18 cellular contexts compared by ENCODE assay signal in the genomic region with DNA sequence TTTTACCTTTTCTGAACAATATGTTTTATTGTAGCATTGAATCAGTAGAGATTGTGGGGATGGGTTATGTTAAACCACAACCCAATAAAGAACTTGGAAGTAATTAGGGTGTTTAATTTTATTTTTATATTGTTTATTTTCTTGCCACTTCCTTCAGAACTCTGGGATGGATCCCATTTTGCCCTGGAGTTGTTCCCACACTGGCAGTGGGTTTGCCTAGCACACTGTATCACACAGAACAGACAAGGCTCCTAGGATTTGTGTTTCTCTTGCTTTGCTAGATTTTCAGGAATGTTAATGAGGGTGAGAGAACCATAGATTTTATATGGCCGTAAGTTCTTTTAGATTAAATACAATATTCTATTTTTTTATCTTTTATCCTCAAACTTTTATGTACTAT. TPM values are rescaled to one million over a fixed set of nuclear protein-coding genes. Genes with fewer than 3 reads are reported as not detected.
A peak's percentile ranks its signal among the peaks of the same experiment; 100 is the strongest.
DNase-seq lines count a peak whose midpoint lies in the region; ATAC-seq lines count a peak whose summit lies in the region.
"Had no signal": no experiment of that assay in that cellular context is flagged by ENCODE, and none has a peak within 500 bp of the region (broad histone marks: within the 10 kb centered on the region; RNA-seq: fewer than 3 reads in every experiment).

No MANE protein-coding gene starts in this region.

- H3K27ac Mint-ChIP-seq in T-helper 1 cell treated with Interleukin-12 subunit alpha and Interleukin-12 subunit beta and Interleukin-4 antibody, amounts not matched to agents 30 μg/mL and 1 μg/mL, for 36 hours = peak overlapping the region; percentile 46
- peak overlapping the region; percentile 63 for H3K27ac Mint-ChIP-seq in stimulated activated effector memory CD8-positive, alpha-beta T cell treated with anti-CD3 and anti-CD28 coated beads, Interleukin-12 subunit alpha, Interleukin-12 subunit beta, amount 100 ng/mL, for 72 hours

- DNase-seq in T-helper 1 cell (no peak), M059J (ENCODE audit: low read depth) (peak; percentile 25), left colon (no peak), NCI-H226 (no peak)
- DNase-seq in stimulated activated effector memory CD8-positive, alpha-beta T cell treated with anti-CD3 and anti-CD28 coated beads, Interleukin-12 subunit alpha, Interleukin-12 subunit beta, amount 100 ng/mL, for 72 hours (ENCODE audit: low spot score in 2 of 2) = no peak
- DNase-seq in effector CD8-positive, alpha-beta T cell (lab: John Stamatoyannopoulos, UW) = no peak
- DNase-seq: C1 segment of cervical spinal cord, DMS53, KBM-7, NCI-H1694, NCI-H2081, NCI-H2171, NCI-H524 treated with DMSO at 0.1 percent for 48 hours, NCI-H82 had no signal

- H3K9me3 Mint-ChIP-seq in T-helper 1 cell treated with Interleukin-12 subunit alpha and Interleukin-12 subunit beta and Interleukin-4 antibody, amounts not matched to agents 30 μg/mL and 1 μg/mL, for 36 hours = no peaks in the 10 kb centered on the region
- no peaks in the 10 kb centered on the region for H3K9me3 Mint-ChIP-seq in stimulated activated effector memory CD8-positive, alpha-beta T cell treated with anti-CD3 and anti-CD28 coated beads, Interleukin-12 subunit alpha, Interleukin-12 subunit beta, amount 100 ng/mL, for 72 hours

- no peaks in the 10 kb centered on the region for H3K27me3 Mint-ChIP-seq in T-helper 1 cell treated with Interleukin-12 subunit alpha and Interleukin-12 subunit beta and Interleukin-4 antibody, amounts not matched to agents 30 μg/mL and 1 μg/mL, for 36 hours (ENCODE audit: low read depth)

- H3K4me3 Mint-ChIP-seq in T-helper 1 cell treated with Interleukin-12 subunit alpha and Interleukin-12 subunit beta and Interleukin-4 antibody, amounts not matched to agents 30 μg/mL and 1 μg/mL, for 36 hours = no peak overlapping the region
- no peak overlapping the region for H3K4me3 Mint-ChIP-seq in stimulated activated effector memory CD8-positive, alpha-beta T cell treated with anti-CD3 and anti-CD28 coated beads, Interleukin-12 subunit alpha, Interleukin-12 subunit beta, amount 100 ng/mL, for 72 hours

- ATAC-seq in left colon = peak; percentile 46
- ATAC-seq in stimulated activated effector memory CD8-positive, alpha-beta T cell treated with anti-CD3 and anti-CD28 coated beads, Interleukin-12 subunit alpha, Interleukin-12 subunit beta, amount 100 ng/mL, for 72 hours = no peak
- no peak for ATAC-seq in HG03139 (IDR thresholded peaks at IDR 0.05; ENCODE audit: unreplicated experiment)
- ATAC-seq: HepG2, Right ventricle myocardium inferior had no signal

- intact Hi-C loops in left colon (cut with DNase I, micrococcal nuclease) = no loop called here

- peaks cover 40% of the 10 kb centered on the region for H3K36me3 Mint-ChIP-seq in T-helper 1 cell treated with Interleukin-12 subunit alpha and Interleukin-12 subunit beta and Interleukin-4 antibody, amounts not matched to agents 30 μg/mL and 1 μg/mL, for 36 hours (ENCODE audit: low read depth)
- H3K36me3 Mint-ChIP-seq in stimulated activated effector memory CD8-positive, alpha-beta T cell treated with anti-CD3 and anti-CD28 coated beads, Interleukin-12 subunit alpha, Interleukin-12 subunit beta, amount 100 ng/mL, for 72 hours = peaks cover 87% of the 10 kb centered on the region

- H3K4me1 Mint-ChIP-seq in T-helper 1 cell treated with Interleukin-12 subunit alpha and Interleukin-12 subunit beta and Interleukin-4 antibody, amounts not matched to agents 30 μg/mL and 1 μg/mL, for 36 hours (ENCODE audit: low read depth) = peaks cover 31% of the 10 kb centered on the region
- peaks cover 31% of the 10 kb centered on the region for H3K4me1 Mint-ChIP-seq in stimulated activated effector memory CD8-positive, alpha-beta T cell treated with anti-CD3 and anti-CD28 coated beads, Interleukin-12 subunit alpha, Interleukin-12 subunit beta, amount 100 ng/mL, for 72 hours

RNA-seq across cellular contexts. Expression of a gene that starts 59.0 kb away (rescaled TPM):
- 35.7 and 41.1 TPM in 2 replicates for total RNA-seq in M059J (2014; rRNA removed; shearing (Covaris generic))
- 10 to 100 TPM; 54.3 to 58.8 TPM for total RNA-seq in left colon
